31 cellular contexts compared by ENCODE assay signal in genomic region chr3:119619094-119619493, GRCh38. TPM values are rescaled to one million over a fixed set of nuclear protein-coding genes. Genes with fewer than 3 reads are reported as not detected.
DNase-seq lines count a peak whose midpoint lies in the region; ATAC-seq and TF ChIP-seq lines count a peak whose summit lies in the region.
"Had no signal": no experiment of that assay in that cellular context is flagged by ENCODE, and none has a peak within 500 bp of the region (broad histone marks: within the 10 kb centered on the region; RNA-seq: fewer than 3 reads in every experiment).

No MANE protein-coding gene starts in this region.

- peaks cover 8% of the 10 kb centered on the region for H3K9me3 Mint-ChIP-seq in MCF 10A (ENCODE audit: unreplicated experiment)
- H3K9me3 Mint-ChIP-seq: immature natural killer cell; natural killer cell treated with Interleukin-12 subunit alpha and Interleukin-12 subunit beta and Interleukin-15 and Interleukin-18, amount 100 ng/mL, for 72 hours; stimulated activated naive CD8-positive, alpha-beta T cell treated with anti-CD3 and anti-CD28 coated beads, Interleukin-15, Interleukin-2, amounts not matched to agents 100 ng/mL and 50 ng/mL, for 24 hours had no signal

- no peaks in the 10 kb centered on the region for H3K27me3 Mint-ChIP-seq in MCF 10A (ENCODE audit: insufficient read depth, unreplicated experiment)
- H3K27me3 Mint-ChIP-seq: stimulated activated naive CD8-positive, alpha-beta T cell treated with anti-CD3 and anti-CD28 coated beads, Interleukin-15, Interleukin-2, amounts not matched to agents 100 ng/mL and 50 ng/mL, for 24 hours had no signal

- intact Hi-C loops in MCF 10A (cut with micrococcal nuclease) (no loop called here), breast epithelium (cut with DNase I; ENCODE audit: low total_unique reads) (no loop called here)

- POLR2A ChIA-PET in MCF 10A (lab: Yijun Ruan, JAX), result interaction anchor here (1.3 kb wide), 1 partner anchor 19 kb away, joined by 3 read pairs; no protein-coding TSS in a partner anchor

- 61% methylated on average over 5 of the region's 7 CpGs; no CpG with 5 or more reads in 1 of the 2 donors for WGBS in gastroesophageal sphincter (ENCODE audit: low coverage in 1 of 2), 2 donors

- TF ChIP-seq CTCF in MCF 10A (IDR thresholded peaks at IDR 0.05; ENCODE audit: unreplicated experiment), result no peak
- TF ChIP-seq CTCF in breast epithelium (IDR thresholded peaks at IDR 0.05), result no peak
- no peak for TF ChIP-seq CTCF in gastroesophageal sphincter (IDR thresholded peaks at IDR 0.05)

- H3K4me3 ChIP-seq in breast epithelium (no peak overlapping the region), gastroesophageal sphincter (no peak overlapping the region)
- H3K4me3 ChIP-seq: mucosa of descending colon, SJCRH30, testis had no signal

- no peaks in the 10 kb centered on the region for H3K36me3 ChIP-seq in breast epithelium
- H3K36me3 ChIP-seq in gastroesophageal sphincter, result no peaks in the 10 kb centered on the region
- H3K36me3 ChIP-seq: SJCRH30, WERI-Rb-1 had no signal

- TF ChIP-seq EP300 in gastroesophageal sphincter (IDR thresholded peaks at IDR 0.05), result no peak

- H3K4me3 Mint-ChIP-seq in MCF 10A (ENCODE audit: unreplicated experiment), result no peak overlapping the region
- H3K4me3 Mint-ChIP-seq: activated naive CD8-positive, alpha-beta T cell; CD4-positive, alpha-beta memory T cell; immature natural killer cell; natural killer cell treated with Interleukin-12 subunit alpha and Interleukin-12 subunit beta and Interleukin-15 and Interleukin-18, amount 100 ng/mL, for 72 hours; stimulated activated naive CD8-positive, alpha-beta T cell treated with anti-CD3 and anti-CD28 coated beads, Interleukin-15, Interleukin-2, amounts not matched to agents 100 ng/mL and 50 ng/mL, for 24 hours had no signal

- BruUV-seq in MCF 10A (replicated peaks; lab: Mats Ljungman, UMichigan), result no TSS peak

- H3K9me3 ChIP-seq in breast epithelium (no peaks in the 10 kb centered on the region), gastroesophageal sphincter (no peaks in the 10 kb centered on the region)
- H3K9me3 ChIP-seq: mucosa of descending colon, SJCRH30, testis had no signal

- H3K27ac Mint-ChIP-seq in MCF 10A (ENCODE audit: low read depth, unreplicated experiment), result no peak overlapping the region
- H3K27ac Mint-ChIP-seq: activated naive CD8-positive, alpha-beta T cell; CD4-positive, alpha-beta memory T cell; immature natural killer cell; natural killer cell treated with Interleukin-12 subunit alpha and Interleukin-12 subunit beta and Interleukin-15 and Interleukin-18, amount 100 ng/mL, for 72 hours; stimulated activated naive CD8-positive, alpha-beta T cell treated with anti-CD3 and anti-CD28 coated beads, Interleukin-15, Interleukin-2, amounts not matched to agents 100 ng/mL and 50 ng/mL, for 24 hours had no signal

- no peaks in the 10 kb centered on the region for H3K4me1 ChIP-seq in breast epithelium
- no peaks in the 10 kb centered on the region for H3K4me1 ChIP-seq in gastroesophageal sphincter
- H3K4me1 ChIP-seq: SJCRH30, testis had no signal

- no peak overlapping the region for H3K27ac ChIP-seq in breast epithelium
- H3K27ac ChIP-seq in gastroesophageal sphincter, result no peak overlapping the region
- H3K27ac ChIP-seq: SJCRH30, testis, WERI-Rb-1 had no signal

- DNase-seq in MCF 10A (ENCODE audit: unreplicated experiment), result peak; percentile 18
- DNase-seq in breast epithelium (ENCODE audit: low spot score in 2 of 2), result no peak
- peak; percentile 12 for DNase-seq in RPMI8226
- DNase-seq in myocyte (ENCODE audit: low read depth), result peak; percentile 20
- DNase-seq in HK-2 (ENCODE audit: unreplicated experiment), result no peak
- DNase-seq: activated CD4-positive, alpha-beta T cell treated with anti-CD3 and anti-CD28 coated beads for 4 hours; activated effector memory CD4-positive, alpha-beta T cell treated with anti-CD3 and anti-CD28 coated beads, Interleukin-2, amount 50 U/mL, for 16 hours; AML-193; anterior cingulate cortex; CD4-positive, alpha-beta memory T cell; EL; immature natural killer cell; left colon; mammary epithelial cell; mucosa of descending colon; NCI-H1105; NCI-H1930; NCI-H2227 treated with DMSO at 0.1 percent for 48 hours; NCI-H69; SJCRH30; small intestine; stimulated activated CD4-positive, alpha-beta T cell treated with anti-CD3 and anti-CD28 coated beads, Interleukin-1b, Interleukin-23, amount 100 ng/mL, for 48 hours; testis; WERI-Rb-1 had no signal

- H3K36me3 Mint-ChIP-seq in MCF 10A (ENCODE audit: insufficient read depth, unreplicated experiment), result no peaks in the 10 kb centered on the region
- H3K36me3 Mint-ChIP-seq: activated naive CD8-positive, alpha-beta T cell; CD4-positive, alpha-beta memory T cell; immature natural killer cell; natural killer cell treated with Interleukin-12 subunit alpha and Interleukin-12 subunit beta and Interleukin-15 and Interleukin-18, amount 100 ng/mL, for 72 hours had no signal

- no peak for ATAC-seq in GM18909 (IDR thresholded peaks at IDR 0.05; ENCODE audit: poor library complexity, unreplicated experiment)
- no peak for ATAC-seq in gastroesophageal sphincter
- ATAC-seq: left colon; mucosa of descending colon; natural killer cell treated with Interleukin-12 subunit alpha and Interleukin-12 subunit beta and Interleukin-15 and Interleukin-18, amount 100 ng/mL, for 72 hours had no signal

- TF ChIP-seq POLR2A in breast epithelium (IDR thresholded peaks at IDR 0.05) (no peak), gastroesophageal sphincter (IDR thresholded peaks at IDR 0.05) (no peak)

- peaks cover 5% of the 10 kb centered on the region for H3K4me1 Mint-ChIP-seq in MCF 10A (ENCODE audit: insufficient read depth, unreplicated experiment)
- H3K4me1 Mint-ChIP-seq: CD4-positive, alpha-beta memory T cell; immature natural killer cell had no signal

- CTCF ChIA-PET in MCF 10A (lab: Yijun Ruan, JAX), result no interaction called here

- H3K27me3 ChIP-seq in breast epithelium, result no peaks in the 10 kb centered on the region
- no peaks in the 10 kb centered on the region for H3K27me3 ChIP-seq in gastroesophageal sphincter
- H3K27me3 ChIP-seq: SJCRH30, testis had no signal

RNA-seq across cellular contexts. Expression of gene PLA1A, which starts 21.4 kb away (rescaled TPM):
- not detected in 2 replicates for total RNA-seq in MCF 10A (2022)
- total RNA-seq in breast epithelium, result 1 to 10 TPM in 2 of 3 donors, under 1 TPM in 1; 0.59 to 4.9 (median 2.1) TPM
- 2.8 and 6.7 TPM in 2 replicates for total RNA-seq in myocyte
- polyA plus RNA-seq in myocyte (2012), result 2.9 TPM
- total RNA-seq in gastroesophageal sphincter, result 1 to 10 TPM in 3 of 4 donors, under 1 TPM in 1; 0.50 to 1.8 (median 1.4) TPM
- total RNA-seq: A673; CD4-positive, alpha-beta memory T cell; mammary epithelial cell had no signal
- polyA plus RNA-seq: CD4-positive, alpha-beta memory T cell; immature natural killer cell; mammary epithelial cell had no signal

RNA-seq across cellular contexts. Expression of gene ADPRH, which starts 39.8 kb away (rescaled TPM):
- not detected in 2 replicates for total RNA-seq in MCF 10A (2022)
- total RNA-seq in breast epithelium, result 10 to 100 TPM in 1 of 3 donors, 1 to 10 TPM in 2; 5.9 to 10.9 (median 9.8) TPM
- 20.1 and 25.6 TPM in 2 replicates for total RNA-seq in myocyte
- 11.4 TPM for polyA plus RNA-seq in myocyte (2012)
- 10 to 100 TPM; 10.2 to 23.1 (median 15.0) TPM for total RNA-seq in gastroesophageal sphincter
- total RNA-seq: H4 had no signal

RNA-seq across cellular contexts. Expression of gene POPDC2, which starts 41.3 kb away (rescaled TPM):
- total RNA-seq in MCF 10A (2022), result 0.91 and 0.93 TPM in 2 replicates
- 1 to 10 TPM; 1.1 to 7.9 (median 6.9) TPM for total RNA-seq in breast epithelium
- 3.5 and 4.2 TPM in 2 replicates for total RNA-seq in myocyte
- 8.4 TPM for polyA plus RNA-seq in myocyte (2012)
- total RNA-seq in gastroesophageal sphincter, result 10 to 100 TPM; 19.7 to 98.2 (median 67.6) TPM

RNA-seq across cellular contexts. Expression of gene COX17, which starts 58.1 kb away (rescaled TPM):
- total RNA-seq in MCF 10A (2022), result 47.9 and 55.4 TPM in 2 replicates
- 10 to 100 TPM; 26.7 to 42.6 (median 33.4) TPM for total RNA-seq in breast epithelium
- 48.2 and 62.2 TPM in 2 replicates for total RNA-seq in myocyte
- polyA plus RNA-seq in myocyte (2012), result 119 TPM
- total RNA-seq in gastroesophageal sphincter, result 10 to 100 TPM; 31.9 to 84.8 (median 62.7) TPM

RNA-seq across cellular contexts. Expression of gene CD80, which starts 59.7 kb away (rescaled TPM):
- total RNA-seq in MCF 10A (2022) (not detected in 2 replicates), breast epithelium (1 to 10 TPM in 2 of 3 donors, under 1 TPM in 1; 0.96 to 1.8 (median 1.6) TPM), myocyte (0.21 and 2.2 TPM in 2 replicates), gastroesophageal sphincter (under 1 TPM in 1 of 4 donors, not detected in 3; 0.58 TPM)
- 0.24 TPM for polyA plus RNA-seq in myocyte (2012)
- total RNA-seq: A673, H4, mammary epithelial cell had no signal
- polyA plus RNA-seq: immature natural killer cell, mammary epithelial cell had no signal

Comparison
In these comparisons a context has a peak if more than half of its experiments do, and no peak if none do; other contexts are left out.
1. DNase-seq: peak in MCF 10A (single experiment), RPMI8226 (single experiment) and myocyte (single experiment); none in breast epithelium (0 of 2) and HK-2 (single experiment).